In genomic region chr9:90322296-90322695, GRCh38 we compare ENCODE assay signal across 1 cellular context.
TF ChIP-seq lines count a peak whose summit lies in the region.

No MANE protein-coding gene starts in this region.

TF ChIP-seq in IMR-90, 13 proteins besides CTCF, POLR2A, EP300 and RAD21:
- TF ChIP-seq MXI1 (IDR thresholded peaks at IDR 0.05; ENCODE audit: borderline replicate concordance, low read depth, low read length) (no peak), RCOR1 (IDR thresholded peaks at IDR 0.05; ENCODE audit: insufficient replicate concordance, low read length) (no peak), MAZ (IDR thresholded peaks at IDR 0.05; ENCODE audit: borderline replicate concordance, low read depth, low read length) (no peak), FOS (IDR thresholded peaks at IDR 0.05; ENCODE audit: low read depth, low read length) (no peak), SMC3 (IDR thresholded peaks at IDR 0.05; ENCODE audit: low read depth, low read length) (no peak), NFE2L2 (IDR thresholded peaks at IDR 0.05; ENCODE audit: low read depth, low read length) (no peak), MAFK (IDR thresholded peaks at IDR 0.05; ENCODE audit: low read depth, low read length) (no peak), CEBPB (IDR thresholded peaks at IDR 0.05; ENCODE audit: low read depth, low read length) (no peak), BHLHE40 (IDR thresholded peaks at IDR 0.05; ENCODE audit: low read depth, low read length) (no peak), CHD1 (IDR thresholded peaks at IDR 0.05; ENCODE audit: low read depth, low read length) (no peak), RFX5 (IDR thresholded peaks at IDR 0.05; ENCODE audit: low read depth, low read length) (no peak)
- TF ChIP-seq, protein P1, sequence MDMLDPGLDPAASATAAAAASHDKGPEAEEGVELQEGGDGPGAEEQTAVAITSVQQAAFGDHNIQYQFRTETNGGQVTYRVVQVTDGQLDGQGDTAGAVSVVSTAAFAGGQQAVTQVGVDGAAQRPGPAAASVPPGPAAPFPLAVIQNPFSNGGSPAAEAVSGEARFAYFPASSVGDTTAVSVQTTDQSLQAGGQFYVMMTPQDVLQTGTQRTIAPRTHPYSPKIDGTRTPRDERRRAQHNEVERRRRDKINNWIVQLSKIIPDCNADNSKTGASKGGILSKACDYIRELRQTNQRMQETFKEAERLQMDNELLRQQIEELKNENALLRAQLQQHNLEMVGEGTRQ (IDR thresholded peaks at IDR 0.05; ENCODE audit: low read depth, low read length): no peak
- TF ChIP-seq, protein P2, sequence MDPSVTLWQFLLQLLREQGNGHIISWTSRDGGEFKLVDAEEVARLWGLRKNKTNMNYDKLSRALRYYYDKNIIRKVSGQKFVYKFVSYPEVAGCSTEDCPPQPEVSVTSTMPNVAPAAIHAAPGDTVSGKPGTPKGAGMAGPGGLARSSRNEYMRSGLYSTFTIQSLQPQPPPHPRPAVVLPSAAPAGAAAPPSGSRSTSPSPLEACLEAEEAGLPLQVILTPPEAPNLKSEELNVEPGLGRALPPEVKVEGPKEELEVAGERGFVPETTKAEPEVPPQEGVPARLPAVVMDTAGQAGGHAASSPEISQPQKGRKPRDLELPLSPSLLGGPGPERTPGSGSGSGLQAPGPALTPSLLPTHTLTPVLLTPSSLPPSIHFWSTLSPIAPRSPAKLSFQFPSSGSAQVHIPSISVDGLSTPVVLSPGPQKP (IDR thresholded peaks at IDR 0.05; ENCODE audit: borderline replicate concordance, low read depth, low read length): no peak
